ENCODE assay signal across 8 cellular contexts in the genomic region with DNA sequence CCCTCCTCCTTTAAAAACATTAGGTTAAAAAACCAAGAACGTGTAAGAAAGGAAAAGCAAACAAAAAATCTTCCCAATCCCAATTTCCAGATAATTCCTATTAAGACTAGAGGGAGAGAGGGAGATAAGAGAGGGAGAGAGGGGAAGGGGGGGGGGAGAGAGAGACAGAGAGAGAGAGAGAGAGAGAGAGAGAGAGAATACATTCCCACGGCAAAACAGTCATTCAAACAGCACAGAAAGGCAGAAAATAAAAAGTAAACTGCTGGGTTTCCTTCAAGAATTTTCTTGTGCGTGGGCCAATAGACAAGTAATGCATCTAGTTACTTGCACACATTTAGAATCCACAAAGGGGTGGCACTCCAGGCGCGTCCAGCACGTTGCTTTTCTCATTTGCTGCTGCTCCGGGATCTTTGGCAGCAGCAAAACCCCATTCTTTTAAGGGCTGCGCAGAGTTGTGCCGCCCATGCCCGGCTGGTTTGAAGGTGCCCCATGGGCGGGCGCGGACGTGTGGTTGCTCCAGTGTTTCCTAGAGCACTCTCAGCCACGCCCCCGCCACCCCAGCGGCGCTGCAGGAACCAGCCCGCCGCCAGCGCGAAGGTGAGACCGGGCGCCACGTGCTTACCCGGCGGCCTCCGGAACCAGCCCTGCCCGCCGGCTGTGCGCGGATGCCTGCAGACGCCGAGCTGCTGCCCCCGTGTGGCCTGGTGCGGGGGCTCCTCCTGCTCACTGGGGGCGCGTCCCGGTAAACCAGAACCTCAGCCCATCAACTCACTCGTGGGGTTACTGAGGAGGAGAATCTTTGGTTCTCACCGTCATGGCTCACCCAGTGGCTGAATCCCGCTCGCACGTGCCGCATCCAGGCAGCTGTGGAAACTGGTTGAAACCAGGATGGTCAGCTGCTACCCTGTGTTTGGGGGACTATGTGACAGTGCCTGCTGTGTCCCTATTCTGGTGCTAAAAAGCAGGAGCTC. TPM values are rescaled to one million over a fixed set of nuclear protein-coding genes. Genes with fewer than 3 reads are reported as not detected.
A peak's percentile ranks its signal among the peaks of the same experiment; 100 is the strongest.
DNase-seq lines count a peak whose midpoint lies in the region; ATAC-seq and TF ChIP-seq lines count a peak whose summit lies in the region.

No MANE protein-coding gene starts in this region.

- H3K27ac ChIP-seq in CD4-positive, alpha-beta T cell (ENCODE audit: low read depth, low read length): no peak overlapping the region
- H3K27ac ChIP-seq in esophagus squamous epithelium (no peak overlapping the region), subcutaneous abdominal adipose tissue (ENCODE audit: low read depth, low read length) (no peak overlapping the region)

- peaks cover 37% of the 10 kb centered on the region for H3K27me3 ChIP-seq in CD4-positive, alpha-beta T cell (ENCODE audit: control insufficient read depth, insufficient read depth, low read length)
- H3K27me3 ChIP-seq in esophagus squamous epithelium (peaks cover 0 to 97% (median 0%) of the 10 kb centered on the region in 4 donors), subcutaneous abdominal adipose tissue (ENCODE audit: control insufficient read depth in 5 of 5, insufficient read depth in 4 of 5, low read length in 5 of 5) (peaks cover 3 to 28% (median 16%) of the 10 kb centered on the region in 5 donors)

- peak overlapping the region; percentile 20 for H3K4me3 Mint-ChIP-seq in CD4-positive, alpha-beta T cell
- peak overlapping the region; percentile 63 for H3K4me3 Mint-ChIP-seq in nephron progenitor cell

- peak overlapping the region in 3 of 4 donors; percentile 5 to 50 (median 24) for H3K4me3 ChIP-seq in esophagus squamous epithelium
- peak overlapping the region in 3 of 5 donors; percentile 28 to 47 (median 42) for H3K4me3 ChIP-seq in subcutaneous abdominal adipose tissue (ENCODE audit: low read depth in 1 of 5, low read length in 5 of 5)

- peaks cover 89% of the 10 kb centered on the region for H3K27me3 Mint-ChIP-seq in CD4-positive, alpha-beta T cell
- H3K27me3 Mint-ChIP-seq in nephron progenitor cell (ENCODE audit: low read depth, poor library complexity): peaks cover 89% of the 10 kb centered on the region

- WGBS in esophagus squamous epithelium, 2 donors: 7% methylated on average over 8 to 19 of the region's 45 CpGs

- H3K4me1 ChIP-seq in esophagus squamous epithelium (peaks cover 0 to 13% (median 4%) of the 10 kb centered on the region in 3 donors), subcutaneous abdominal adipose tissue (ENCODE audit: control insufficient read depth in 5 of 5, insufficient read depth in 5 of 5, low read length in 5 of 5) (peaks cover 0 to 10% (median 7%) of the 10 kb centered on the region in 5 donors)

- H3K36me3 ChIP-seq in esophagus squamous epithelium: no peaks in the 10 kb centered on the region
- no peaks in the 10 kb centered on the region for H3K36me3 ChIP-seq in subcutaneous abdominal adipose tissue (ENCODE audit: control insufficient read depth in 5 of 5, insufficient read depth in 5 of 5, low read length in 5 of 5)

- no peaks in the 10 kb centered on the region for H3K9me3 ChIP-seq in CD4-positive, alpha-beta T cell (ENCODE audit: control insufficient read depth, low read length)
- H3K9me3 ChIP-seq in esophagus squamous epithelium (no peaks in the 10 kb centered on the region), subcutaneous abdominal adipose tissue (ENCODE audit: control insufficient read depth in 5 of 5, low read length in 5 of 5) (no peaks in the 10 kb centered on the region)

- CTCF ChIA-PET in CD4-positive, alpha-beta T cell (lab: Charles Lee): interaction anchor here (1.2 kb wide), 1 partner anchor 10 kb away, joined by 6 read pairs; no protein-coding TSS in a partner anchor

- POLR2A ChIA-PET in CD4-positive, alpha-beta T cell (lab: Charles Lee): no interaction called here

- no peak overlapping the region for H3K27ac Mint-ChIP-seq in CD4-positive, alpha-beta T cell
- H3K27ac Mint-ChIP-seq in nephron progenitor cell: no peak overlapping the region

- H3K9ac ChIP-seq in subcutaneous abdominal adipose tissue (ENCODE audit: low read length in 5 of 5): no peak overlapping the region

- intact Hi-C loops in CD4-positive, alpha-beta T cell (cut with DNase I, micrococcal nuclease): loop anchor here (1.0 to 10.0 kb wide), 4 partner anchors 299 to 569 kb away; no protein-coding TSS in a partner anchor
- intact Hi-C loops in esophagus squamous epithelium (cut with DNase I): no loop called here

- ATAC-seq in CD4-positive, alpha-beta T cell (ENCODE audit: poor library complexity): peak; percentile 97
- ATAC-seq in GM19397 (IDR thresholded peaks at IDR 0.05; ENCODE audit: unreplicated experiment) (peak; percentile 96), HG03520 (IDR thresholded peaks at IDR 0.05; ENCODE audit: unreplicated experiment) (peak; percentile 94)

- H3K36me3 Mint-ChIP-seq in CD4-positive, alpha-beta T cell (ENCODE audit: low read depth): no peaks in the 10 kb centered on the region
- H3K36me3 Mint-ChIP-seq in nephron progenitor cell (ENCODE audit: low read depth): no peaks in the 10 kb centered on the region

- peak; percentile 42 to 73 (median 54) for DNase-seq in CD4-positive, alpha-beta T cell
- DNase-seq in NOMO-1 treated with dmso at 0.1 percent for 144 hours (lab: John Stamatoyannopoulos, UW; ENCODE audit: unreplicated experiment): peak; percentile 77
- peak; percentile 69 for DNase-seq in activated T-cell treated with anti-CD3 and anti-CD28 coated beads, Interleukin-2, amount 50 U/mL, for 1 hour
- DNase-seq in esophagus squamous epithelium (lab: John Stamatoyannopoulos, UW): no peak
- peak; percentile 87 for DNase-seq in nephron progenitor cell

- H3K9me3 Mint-ChIP-seq in CD4-positive, alpha-beta T cell: no peaks in the 10 kb centered on the region
- peaks cover 5% of the 10 kb centered on the region for H3K9me3 Mint-ChIP-seq in nephron progenitor cell

- TF ChIP-seq CTCF in CD4-positive, alpha-beta T cell (IDR thresholded peaks at IDR 0.05): peak; percentile 53
- TF ChIP-seq CTCF in esophagus squamous epithelium (IDR thresholded peaks at IDR 0.05) (peak in 5 of 6 experiments; percentile 44 to 71 (median 58)), nephron progenitor cell (IDR thresholded peaks at IDR 0.05) (peak; percentile 70)

- no peaks in the 10 kb centered on the region for H3K4me1 Mint-ChIP-seq in CD4-positive, alpha-beta T cell (ENCODE audit: low read depth)
- H3K4me1 Mint-ChIP-seq in nephron progenitor cell: no peaks in the 10 kb centered on the region

- TF ChIP-seq POLR2A in esophagus squamous epithelium (IDR thresholded peaks at IDR 0.05): no peak

RNA-seq across cellular contexts. Expression of a gene that starts 44.6 kb away (rescaled TPM):
- total RNA-seq in CD4-positive, alpha-beta T cell: not detected
- 10 to 100 TPM in 1 of 4 donors, 1 to 10 TPM in 2, under 1 TPM in 1; 0.64 to 26.1 (median 1.9) TPM for total RNA-seq in esophagus squamous epithelium

RNA-seq across cellular contexts. Expression of a gene that starts 48.6 kb away (rescaled TPM):
- not detected for total RNA-seq in CD4-positive, alpha-beta T cell
- total RNA-seq in esophagus squamous epithelium: not detected
